ENCODE assay signal across 19 cellular contexts in genomic region chr7:155594961-155595366, GRCh38. TPM values are rescaled to one million over a fixed set of nuclear protein-coding genes. Genes with fewer than 3 reads are reported as not detected.
A peak's percentile ranks its signal among the peaks of the same experiment; 100 is the strongest.
DNase-seq lines count a peak whose midpoint lies in the region; ATAC-seq and TF ChIP-seq lines count a peak whose summit lies in the region.
"Had no signal": no experiment of that assay in that cellular context is flagged by ENCODE, and none has a peak within 500 bp of the region (broad histone marks: within the 10 kb centered on the region; RNA-seq: fewer than 3 reads in every experiment).

No MANE protein-coding gene starts in this region.

- H3K4me3 Mint-ChIP-seq in CD4-positive, alpha-beta T cell, result no peak overlapping the region
- no peak overlapping the region for H3K4me3 Mint-ChIP-seq in stimulated activated naive CD8-positive, alpha-beta T cell treated with anti-CD3 and anti-CD28 coated beads, Interleukin-15, amount 100 ng/mL, for 72 hours
- H3K4me3 Mint-ChIP-seq: activated CD8-positive, alpha-beta T cell treated with anti-CD3 and anti-CD28 coated beads for 36 hours; activated T-helper 17 cell treated with anti-CD3 and anti-CD28 coated beads, Interleukin-2, amount 50 U/mL, for 72 hours; CD4-positive, CD25-positive, alpha-beta regulatory T cell; naive B cell had no signal

- H3K27ac ChIP-seq in iPS DF 6.9 (ENCODE audit: low read length), result no peak overlapping the region
- H3K27ac ChIP-seq in CD4-positive, alpha-beta T cell (ENCODE audit: low read depth, low read length), result no peak overlapping the region
- H3K27ac ChIP-seq: ascending aorta, dorsolateral prefrontal cortex, right atrium auricular region, uterus had no signal

- no peak for TF ChIP-seq CTCF in CD4-positive, alpha-beta T cell (IDR thresholded peaks at IDR 0.05)

- H3K27ac Mint-ChIP-seq in CD4-positive, alpha-beta T cell, result no peak overlapping the region
- no peak overlapping the region for H3K27ac Mint-ChIP-seq in stimulated activated naive CD8-positive, alpha-beta T cell treated with anti-CD3 and anti-CD28 coated beads, Interleukin-15, amount 100 ng/mL, for 72 hours
- H3K27ac Mint-ChIP-seq: activated CD8-positive, alpha-beta T cell treated with anti-CD3 and anti-CD28 coated beads for 36 hours; activated T-helper 17 cell treated with anti-CD3 and anti-CD28 coated beads, Interleukin-2, amount 50 U/mL, for 72 hours; CD4-positive, CD25-positive, alpha-beta regulatory T cell; naive B cell had no signal

- intact Hi-C loops in sciatic nerve (cut with DNase I), result loop anchor here (5.0 kb wide), 1 partner anchor 172 kb away; no protein-coding TSS in a partner anchor
- intact Hi-C loops in CD4-positive, alpha-beta T cell (cut with DNase I, micrococcal nuclease), result no loop called here

- POLR2A ChIA-PET in CD4-positive, alpha-beta T cell (lab: Charles Lee), result no interaction called here

- no peak overlapping the region for H3K4me3 ChIP-seq in iPS DF 6.9 (ENCODE audit: low read length)
- H3K4me3 ChIP-seq: ascending aorta, dorsolateral prefrontal cortex, right atrium auricular region, uterus had no signal

- H3K27me3 ChIP-seq in iPS DF 6.9 (ENCODE audit: control insufficient read depth, insufficient read depth, low read length), result no peaks in the 10 kb centered on the region
- H3K27me3 ChIP-seq in CD4-positive, alpha-beta T cell (ENCODE audit: control insufficient read depth, insufficient read depth, low read length), result peaks cover 3% of the 10 kb centered on the region
- H3K27me3 ChIP-seq: ascending aorta, right atrium auricular region had no signal

- H3K27me3 Mint-ChIP-seq in CD4-positive, alpha-beta T cell, result peaks cover 31% of the 10 kb centered on the region
- H3K27me3 Mint-ChIP-seq in stimulated activated naive CD8-positive, alpha-beta T cell treated with anti-CD3 and anti-CD28 coated beads, Interleukin-15, amount 100 ng/mL, for 72 hours, result peaks cover 78% of the 10 kb centered on the region

- H3K4me1 Mint-ChIP-seq in CD4-positive, alpha-beta T cell (ENCODE audit: low read depth), result no peaks in the 10 kb centered on the region
- H3K4me1 Mint-ChIP-seq in stimulated activated naive CD8-positive, alpha-beta T cell treated with anti-CD3 and anti-CD28 coated beads, Interleukin-15, amount 100 ng/mL, for 72 hours, result peaks cover 11% of the 10 kb centered on the region
- H3K4me1 Mint-ChIP-seq: activated T-helper 17 cell treated with anti-CD3 and anti-CD28 coated beads, Interleukin-2, amount 50 U/mL, for 72 hours had no signal

- DNase-seq in LHCN-M2 (ENCODE audit: low read depth) (peak; percentile 29), SIG-M5 treated with dmso at 0.1 percent for 504 hours (lab: John Stamatoyannopoulos, UW; ENCODE audit: unreplicated experiment) (peak; percentile 61), iPS DF 6.9 (ENCODE audit: low read depth, low spot score) (peak; percentile 43), sciatic nerve (ENCODE audit: low spot score) (peak; percentile 9), NCI-H1694 treated with DMSO at 0.1 percent for 48 hours (lab: John Stamatoyannopoulos, UW) (no peak)
- DNase-seq in CD4-positive, alpha-beta T cell, result no peak
- DNase-seq in stimulated activated naive CD8-positive, alpha-beta T cell treated with anti-CD3 and anti-CD28 coated beads, Interleukin-15, amount 100 ng/mL, for 72 hours, result no peak
- DNase-seq: activated CD8-positive, alpha-beta T cell treated with anti-CD3 and anti-CD28 coated beads for 36 hours; CD4-positive, CD25-positive, alpha-beta regulatory T cell; dorsolateral prefrontal cortex; naive B cell; NCI-H187; SHP77 treated with DMSO at 0.1 percent for 48 hours; stimulated activated CD4-positive, alpha-beta T cell treated with anti-CD3 and anti-CD28 coated beads, Interleukin-4, amount 100 ng/mL, for 1 hour; uterus had no signal

- 0 out of 2 replicates have a peak, but pooled peaks cover 4% of the 10 kb centered on the region for H3K4me1 ChIP-seq in iPS DF 6.9 (ENCODE audit: control insufficient read depth, insufficient read depth, low read length)
- H3K4me1 ChIP-seq: ascending aorta, uterus had no signal

- no peak for ATAC-seq in sciatic nerve
- no peak for ATAC-seq in CD4-positive, alpha-beta T cell (ENCODE audit: poor library complexity)
- ATAC-seq in stimulated activated naive CD8-positive, alpha-beta T cell treated with anti-CD3 and anti-CD28 coated beads, Interleukin-15, amount 100 ng/mL, for 72 hours, result no peak
- ATAC-seq: activated CD8-positive, alpha-beta T cell treated with anti-CD3 and anti-CD28 coated beads for 36 hours had no signal

- no CpG with 5 or more reads among the region's 3 CpGs for WGBS in iPS DF 6.9 (ENCODE audit: insufficient coverage, insufficient read length)

- no peaks in the 10 kb centered on the region for H3K36me3 ChIP-seq in iPS DF 6.9 (ENCODE audit: control insufficient read depth, insufficient read depth, low read length)
- H3K36me3 ChIP-seq: ascending aorta, right atrium auricular region, uterus had no signal

- H3K9me3 ChIP-seq in iPS DF 6.9 (ENCODE audit: control insufficient read depth, insufficient read depth, low read length), result no peaks in the 10 kb centered on the region
- no peaks in the 10 kb centered on the region for H3K9me3 ChIP-seq in CD4-positive, alpha-beta T cell (ENCODE audit: control insufficient read depth, low read length)
- H3K9me3 ChIP-seq: ascending aorta, right atrium auricular region, uterus had no signal

- H3K9me3 Mint-ChIP-seq in CD4-positive, alpha-beta T cell, result no peaks in the 10 kb centered on the region
- H3K9me3 Mint-ChIP-seq in stimulated activated naive CD8-positive, alpha-beta T cell treated with anti-CD3 and anti-CD28 coated beads, Interleukin-15, amount 100 ng/mL, for 72 hours, result no peaks in the 10 kb centered on the region
- H3K9me3 Mint-ChIP-seq: activated CD8-positive, alpha-beta T cell treated with anti-CD3 and anti-CD28 coated beads for 36 hours; activated T-helper 17 cell treated with anti-CD3 and anti-CD28 coated beads, Interleukin-2, amount 50 U/mL, for 72 hours; CD4-positive, CD25-positive, alpha-beta regulatory T cell; naive B cell had no signal

- no peaks in the 10 kb centered on the region for H3K36me3 Mint-ChIP-seq in CD4-positive, alpha-beta T cell (ENCODE audit: low read depth)
- H3K36me3 Mint-ChIP-seq: CD4-positive, CD25-positive, alpha-beta regulatory T cell; naive B cell had no signal

- CTCF ChIA-PET in CD4-positive, alpha-beta T cell (lab: Charles Lee), result no interaction called here

RNA-seq across cellular contexts. Expression of gene CNPY1, which starts 48.6 kb away (rescaled TPM):
- total RNA-seq in LHCN-M2 (2014; rRNA removed) (not detected in 2 replicates), sciatic nerve (not detected)
- polyA plus RNA-seq in LHCN-M2 (2012), result not detected
- not detected for total RNA-seq in CD4-positive, alpha-beta T cell
- total RNA-seq: activated CD8-positive, alpha-beta T cell treated with anti-CD3 and anti-CD28 coated beads for 36 hours; activated T-helper 17 cell treated with anti-CD3 and anti-CD28 coated beads, Interleukin-2, amount 50 U/mL, for 72 hours; ascending aorta; CD4-positive, CD25-positive, alpha-beta regulatory T cell; kidney epithelial cell; right atrium auricular region; uterus had no signal
- polyA plus RNA-seq: CD4-positive, CD25-positive, alpha-beta regulatory T cell had no signal

RNA-seq across cellular contexts. Expression of gene RBM33, which starts 49.5 kb away (rescaled TPM):
- 21.9 and 30.8 TPM in 2 replicates for total RNA-seq in LHCN-M2 (2014; rRNA removed)
- 11.8 TPM for polyA plus RNA-seq in LHCN-M2 (2012)
- total RNA-seq in sciatic nerve, result 109 TPM
- total RNA-seq in CD4-positive, alpha-beta T cell, result 100 to 1,000 TPM; 178 to 184 TPM

Comparison
In these comparisons a context has a peak if more than half of its experiments do, and no peak if none do; other contexts are left out.
1. DNase-seq: peak in LHCN-M2 (single experiment), SIG-M5 treated with dmso at 0.1 percent for 504 hours (single experiment), iPS DF 6.9 (single experiment) and sciatic nerve (single experiment); none in CD4-positive, alpha-beta T cell (0 of 10), NCI-H1694 treated with DMSO at 0.1 percent for 48 hours (single experiment) and stimulated activated naive CD8-positive, alpha-beta T cell treated with anti-CD3 and anti-CD28 coated beads, Interleukin-15, amount 100 ng/mL, for 72 hours (0 of 2).